In the genomic region with DNA sequence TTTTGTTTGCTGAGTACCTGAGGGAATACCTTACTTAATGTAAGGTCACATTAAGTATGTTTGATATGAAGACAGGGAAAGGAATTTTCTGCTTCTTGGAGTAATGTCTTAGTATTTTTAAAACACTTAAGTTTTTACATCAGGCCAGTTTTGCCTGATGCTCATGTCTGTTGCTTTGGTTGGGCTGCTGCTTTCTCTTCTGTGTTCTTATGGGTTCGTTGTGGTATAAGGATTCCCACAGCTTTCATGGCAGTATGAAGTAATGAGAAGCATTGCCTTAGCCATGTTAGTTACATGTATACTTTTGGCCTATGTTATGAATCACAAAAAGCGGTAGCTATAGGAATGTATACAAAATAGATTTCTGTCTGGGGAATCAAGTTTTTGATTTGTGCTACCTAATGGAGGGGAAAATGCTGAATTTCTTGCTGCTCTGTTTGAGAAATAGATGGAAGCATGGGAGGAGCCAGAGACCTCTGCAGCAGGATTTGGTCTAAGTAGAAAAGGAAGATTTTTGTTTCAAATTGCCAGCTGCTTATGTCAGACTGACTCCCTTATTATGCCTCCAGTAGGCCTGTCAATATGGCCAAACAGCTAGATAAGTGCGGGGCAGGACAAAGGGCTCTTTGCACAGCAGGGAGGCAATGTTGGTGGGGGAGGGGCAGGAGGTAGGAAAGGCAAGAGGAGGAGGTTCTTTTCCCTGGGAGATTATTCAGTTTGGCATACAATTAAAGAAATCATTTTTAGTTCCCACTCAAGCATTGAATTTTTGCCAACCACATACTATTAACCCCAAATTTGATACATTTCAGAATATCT, we compare ENCODE assay signal across 1 cellular context.
A peak's percentile ranks its signal among the peaks of the same experiment; 100 is the strongest.
TF ChIP-seq lines count a peak whose summit lies in the region.

No MANE protein-coding gene starts in this region.

TF ChIP-seq in HEK293, 187 proteins besides CTCF, POLR2A, EP300 and RAD21 (continued from another document):
- TF ChIP-seq GLIS1 (tag by site-specific recombination; IDR thresholded peaks at IDR 0.05) = peak; percentile 73
- no peak for TF ChIP-seq ZNF530 (tag by site-specific recombination; IDR thresholded peaks at IDR 0.05; ENCODE audit: low read depth)
- TF ChIP-seq ZNF335 (tag by site-specific recombination; conservative IDR thresholded peaks at IDR 0.05) = no peak
- no peak for TF ChIP-seq ZNF112 (tag by site-specific recombination; IDR thresholded peaks at IDR 0.05)
- TF ChIP-seq ZNF24 (tag by site-specific recombination; IDR thresholded peaks at IDR 0.05) = peak; percentile 53; the same call in 1 of the 2 replicates
- TF ChIP-seq ZNF510 (tag by site-specific recombination; IDR thresholded peaks at IDR 0.05; ENCODE audit: insufficient replicate concordance) = no peak
- TF ChIP-seq ZSCAN23 (tag by site-specific recombination; IDR thresholded peaks at IDR 0.05) = no peak
- no peak for TF ChIP-seq ZSCAN16 (tag by site-specific recombination; IDR thresholded peaks at IDR 0.05)
- TF ChIP-seq ZBTB8A (tag by site-specific recombination; IDR thresholded peaks at IDR 0.05) = no peak
- TF ChIP-seq ZNF747 (tag by site-specific recombination; IDR thresholded peaks at IDR 0.05) = no peak
- TF ChIP-seq, protein P1, sequence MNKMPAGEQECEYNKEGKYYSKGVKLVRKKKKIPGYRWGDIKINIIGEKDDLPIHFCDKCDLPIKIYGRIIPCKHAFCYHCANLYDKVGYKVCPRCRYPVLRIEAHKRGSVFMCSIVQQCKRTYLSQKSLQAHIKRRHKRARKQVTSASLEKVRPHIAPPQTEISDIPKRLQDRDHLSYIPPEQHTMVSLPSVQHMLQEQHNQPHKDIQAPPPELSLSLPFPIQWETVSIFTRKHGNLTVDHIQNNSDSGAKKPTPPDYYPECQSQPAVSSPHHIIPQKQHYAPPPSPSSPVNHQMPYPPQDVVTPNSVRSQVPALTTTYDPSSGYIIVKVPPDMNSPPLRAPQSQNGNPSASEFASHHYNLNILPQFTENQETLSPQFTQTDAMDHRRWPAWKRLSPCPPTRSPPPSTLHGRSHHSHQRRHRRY (tag by site-specific recombination; IDR thresholded peaks at IDR 0.05) = no peak
- no peak for TF ChIP-seq ZNF169 (tag by site-specific recombination; IDR thresholded peaks at IDR 0.05)
- TF ChIP-seq ZNF140 (tag by site-specific recombination; IDR thresholded peaks at IDR 0.05) = no peak
- TF ChIP-seq MZF1 (tag by site-specific recombination; IDR thresholded peaks at IDR 0.05; ENCODE audit: borderline replicate concordance) = peak; percentile 49
- no peak for TF ChIP-seq SETDB1 (IDR thresholded peaks at IDR 0.05; ENCODE audit: insufficient read length, low read length)
- peak; percentile 62 for TF ChIP-seq ZNF843 (tag by site-specific recombination; IDR thresholded peaks at IDR 0.05)
- no peak for TF ChIP-seq ZNF704 (tag by site-specific recombination; IDR thresholded peaks at IDR 0.05)
- no peak for TF ChIP-seq ATF2 (tag by site-specific recombination; IDR thresholded peaks at IDR 0.05; ENCODE audit: low read depth)
- TF ChIP-seq ZFHX2 (tag by site-specific recombination; conservative IDR thresholded peaks at IDR 0.05) = no peak
- 0 out of 2 replicates have a peak, but pooled peaks have one; percentile 17 for TF ChIP-seq ZNF341 (tag by site-specific recombination; IDR thresholded peaks at IDR 0.05; ENCODE audit: low read depth)
- TF ChIP-seq ZNF830 (tag by site-specific recombination; IDR thresholded peaks at IDR 0.05; ENCODE audit: low read depth) = no peak
- peak; percentile 55; the same call in 1 of the 2 replicates for TF ChIP-seq ZNF580 (tag by site-specific recombination; IDR thresholded peaks at IDR 0.05)
- TF ChIP-seq ZNF174 (tag by site-specific recombination; IDR thresholded peaks at IDR 0.05) = no peak
- no peak for TF ChIP-seq ZNF132 (tag by site-specific recombination; IDR thresholded peaks at IDR 0.05; ENCODE audit: borderline replicate concordance)
- TF ChIP-seq, protein P2, sequence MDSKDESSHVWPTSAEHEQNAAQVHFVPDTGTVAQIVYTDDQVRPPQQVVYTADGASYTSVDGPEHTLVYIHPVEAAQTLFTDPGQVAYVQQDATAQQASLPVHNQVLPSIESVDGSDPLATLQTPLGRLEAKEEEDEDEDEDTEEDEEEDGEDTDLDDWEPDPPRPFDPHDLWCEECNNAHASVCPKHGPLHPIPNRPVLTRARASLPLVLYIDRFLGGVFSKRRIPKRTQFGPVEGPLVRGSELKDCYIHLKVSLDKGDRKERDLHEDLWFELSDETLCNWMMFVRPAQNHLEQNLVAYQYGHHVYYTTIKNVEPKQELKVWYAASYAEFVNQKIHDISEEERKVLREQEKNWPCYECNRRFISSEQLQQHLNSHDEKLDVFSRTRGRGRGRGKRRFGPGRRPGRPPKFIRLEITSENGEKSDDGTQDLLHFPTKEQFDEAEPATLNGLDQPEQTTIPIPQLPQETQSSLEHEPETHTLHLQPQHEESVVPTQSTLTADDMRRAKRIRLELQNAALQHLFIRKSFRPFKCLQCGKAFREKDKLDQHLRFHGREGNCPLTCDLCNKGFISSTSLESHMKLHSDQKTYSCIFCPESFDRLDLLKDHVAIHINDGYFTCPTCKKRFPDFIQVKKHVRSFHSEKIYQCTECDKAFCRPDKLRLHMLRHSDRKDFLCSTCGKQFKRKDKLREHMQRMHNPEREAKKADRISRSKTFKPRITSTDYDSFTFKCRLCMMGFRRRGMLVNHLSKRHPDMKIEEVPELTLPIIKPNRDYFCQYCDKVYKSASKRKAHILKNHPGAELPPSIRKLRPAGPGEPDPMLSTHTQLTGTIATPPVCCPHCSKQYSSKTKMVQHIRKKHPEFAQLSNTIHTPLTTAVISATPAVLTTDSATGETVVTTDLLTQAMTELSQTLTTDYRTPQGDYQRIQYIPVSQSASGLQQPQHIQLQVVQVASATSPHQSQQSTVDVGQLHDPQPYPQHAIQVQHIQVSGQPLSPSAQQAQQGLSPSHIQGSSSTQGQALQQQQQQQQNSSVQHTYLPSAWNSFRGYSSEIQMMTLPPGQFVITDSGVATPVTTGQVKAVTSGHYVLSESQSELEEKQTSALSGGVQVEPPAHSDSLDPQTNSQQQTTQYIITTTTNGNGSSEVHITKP (tag by site-specific recombination; IDR thresholded peaks at IDR 0.05) = peak; percentile 12; the same call in 1 of the 2 replicates
- TF ChIP-seq ZFP37 (tag by site-specific recombination; IDR thresholded peaks at IDR 0.05) = no peak
- no peak for TF ChIP-seq ZNF560 (tag by site-specific recombination; IDR thresholded peaks at IDR 0.05; ENCODE audit: borderline replicate concordance)
- TF ChIP-seq ZNF404 (tag by site-specific recombination; IDR thresholded peaks at IDR 0.05) = no peak
- no peak for TF ChIP-seq ZNF654 (tag by site-specific recombination; IDR thresholded peaks at IDR 0.05; ENCODE audit: low read depth)
- no peak for TF ChIP-seq YY1 (tag by site-specific recombination; IDR thresholded peaks at IDR 0.05)
- no peak for TF ChIP-seq HOXC10 (CRISPR knock-in tag; IDR thresholded peaks at IDR 0.05)
- TF ChIP-seq, protein P3, sequence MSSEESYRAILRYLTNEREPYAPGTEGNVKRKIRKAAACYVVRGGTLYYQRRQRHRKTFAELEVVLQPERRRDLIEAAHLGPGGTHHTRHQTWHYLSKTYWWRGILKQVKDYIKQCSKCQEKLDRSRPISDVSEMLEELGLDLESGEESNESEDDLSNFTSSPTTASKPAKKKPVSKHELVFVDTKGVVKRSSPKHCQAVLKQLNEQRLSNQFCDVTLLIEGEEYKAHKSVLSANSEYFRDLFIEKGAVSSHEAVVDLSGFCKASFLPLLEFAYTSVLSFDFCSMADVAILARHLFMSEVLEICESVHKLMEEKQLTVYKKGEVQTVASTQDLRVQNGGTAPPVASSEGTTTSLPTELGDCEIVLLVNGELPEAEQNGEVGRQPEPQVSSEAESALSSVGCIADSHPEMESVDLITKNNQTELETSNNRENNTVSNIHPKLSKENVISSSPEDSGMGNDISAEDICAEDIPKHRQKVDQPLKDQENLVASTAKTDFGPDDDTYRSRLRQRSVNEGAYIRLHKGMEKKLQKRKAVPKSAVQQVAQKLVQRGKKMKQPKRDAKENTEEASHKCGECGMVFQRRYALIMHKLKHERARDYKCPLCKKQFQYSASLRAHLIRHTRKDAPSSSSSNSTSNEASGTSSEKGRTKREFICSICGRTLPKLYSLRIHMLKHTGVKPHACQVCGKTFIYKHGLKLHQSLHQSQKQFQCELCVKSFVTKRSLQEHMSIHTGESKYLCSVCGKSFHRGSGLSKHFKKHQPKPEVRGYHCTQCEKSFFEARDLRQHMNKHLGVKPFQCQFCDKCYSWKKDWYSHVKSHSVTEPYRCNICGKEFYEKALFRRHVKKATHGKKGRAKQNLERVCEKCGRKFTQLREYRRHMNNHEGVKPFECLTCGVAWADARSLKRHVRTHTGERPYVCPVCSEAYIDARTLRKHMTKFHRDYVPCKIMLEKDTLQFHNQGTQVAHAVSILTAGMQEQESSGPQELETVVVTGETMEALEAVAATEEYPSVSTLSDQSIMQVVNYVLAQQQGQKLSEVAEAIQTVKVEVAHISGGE (tag by site-specific recombination; conservative IDR thresholded peaks at IDR 0.05; ENCODE audit: low read depth) = no peak
- TF ChIP-seq BCL11A (tag by site-specific recombination; IDR thresholded peaks at IDR 0.05; ENCODE audit: low read depth) = no peak
- TF ChIP-seq ZNF121 (tag by site-specific recombination; IDR thresholded peaks at IDR 0.05) = peak; percentile 63; the same call in 1 of the 2 replicates
- TF ChIP-seq, protein P4, sequence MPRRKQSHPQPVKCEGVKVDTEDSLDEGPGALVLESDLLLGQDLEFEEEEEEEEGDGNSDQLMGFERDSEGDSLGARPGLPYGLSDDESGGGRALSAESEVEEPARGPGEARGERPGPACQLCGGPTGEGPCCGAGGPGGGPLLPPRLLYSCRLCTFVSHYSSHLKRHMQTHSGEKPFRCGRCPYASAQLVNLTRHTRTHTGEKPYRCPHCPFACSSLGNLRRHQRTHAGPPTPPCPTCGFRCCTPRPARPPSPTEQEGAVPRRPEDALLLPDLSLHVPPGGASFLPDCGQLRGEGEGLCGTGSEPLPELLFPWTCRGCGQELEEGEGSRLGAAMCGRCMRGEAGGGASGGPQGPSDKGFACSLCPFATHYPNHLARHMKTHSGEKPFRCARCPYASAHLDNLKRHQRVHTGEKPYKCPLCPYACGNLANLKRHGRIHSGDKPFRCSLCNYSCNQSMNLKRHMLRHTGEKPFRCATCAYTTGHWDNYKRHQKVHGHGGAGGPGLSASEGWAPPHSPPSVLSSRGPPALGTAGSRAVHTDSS (tag by site-specific recombination; IDR thresholded peaks at IDR 0.05) = no peak
- TF ChIP-seq ZNF701 (tag by site-specific recombination; IDR thresholded peaks at IDR 0.05) = no peak
- TF ChIP-seq ZNF555 (tag by site-specific recombination; conservative IDR thresholded peaks at IDR 0.05) = no peak
- TF ChIP-seq ZBTB26 (tag by site-specific recombination; optimal IDR thresholded peaks at IDR 0.05) = no peak
- TF ChIP-seq SCRT2 (tag by site-specific recombination; IDR thresholded peaks at IDR 0.05) = no peak
- TF ChIP-seq ZNF837 (tag by site-specific recombination; IDR thresholded peaks at IDR 0.05) = no peak
- TF ChIP-seq SP3 (tag by site-specific recombination; IDR thresholded peaks at IDR 0.05) = peak; percentile 50; the same call in 1 of the 2 replicates
- no peak for TF ChIP-seq ZNF596 (tag by site-specific recombination; IDR thresholded peaks at IDR 0.05)
